ENCODE assay signal across 11 cellular contexts in the genomic region with DNA sequence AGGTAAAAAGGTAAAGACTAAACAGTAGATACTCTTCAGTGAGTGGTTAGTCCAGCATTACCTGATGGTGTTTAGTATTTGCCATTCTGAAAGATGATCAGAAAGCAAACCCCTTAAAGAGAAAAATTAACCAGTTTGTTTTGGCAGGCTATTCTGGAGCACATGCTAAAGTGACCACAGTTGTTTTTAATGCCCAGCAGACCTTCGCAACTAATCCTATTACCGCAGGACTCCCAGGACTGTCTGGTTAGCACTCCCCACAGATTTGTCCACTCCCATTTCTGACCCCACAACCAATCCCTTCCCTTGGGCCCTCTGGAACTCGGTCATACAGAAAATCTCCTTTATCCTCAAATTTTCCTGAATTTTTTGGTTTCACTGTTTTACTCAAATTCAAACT.
DNase-seq lines count a peak whose midpoint lies in the region; ATAC-seq and TF ChIP-seq lines count a peak whose summit lies in the region.
"Had no signal": no experiment of that assay in that cellular context is flagged by ENCODE, and none has a peak within 500 bp of the region (broad histone marks: within the 10 kb centered on the region; RNA-seq: fewer than 3 reads in every experiment).

No MANE protein-coding gene starts in this region.

- H3K27me3 Mint-ChIP-seq in chondrocyte (ENCODE audit: low read depth) = no peaks in the 10 kb centered on the region

- H3K27ac Mint-ChIP-seq in chondrocyte (ENCODE audit: unreplicated experiment) = peak overlapping the region; percentile 97

- H3K27ac ChIP-seq in thoracic aorta (peak overlapping the region; percentile 79 to 85), colonic mucosa (no peak overlapping the region)
- H3K27ac ChIP-seq: upper lobe of left lung had no signal

- peak; percentile 43 for DNase-seq in M059J (ENCODE audit: low read depth)
- DNase-seq in chondrocyte (ENCODE audit: low spot score) = no peak
- peak; percentile 4 for DNase-seq in kidney tubule cell (ENCODE audit: low spot score)
- DNase-seq in thoracic aorta (ENCODE audit: low spot score) = no peak
- DNase-seq in colonic mucosa = no peak
- no peak for DNase-seq in hippocampal formation (lab: John Stamatoyannopoulos, UW)
- DNase-seq: activated naive CD4-positive, alpha-beta T cell treated with anti-CD3 and anti-CD28 coated beads, Interleukin-2, amount 50 U/mL, for 16 hours; NCI-H1092 treated with DMSO at 0.1 percent for 48 hours; NCI-H748 treated with DMSO at 0.1 percent for 48 hours; upper lobe of left lung had no signal

- intact Hi-C loops in colonic mucosa (cut with DNase I) = no loop called here

- H3K27me3 ChIP-seq in thoracic aorta (replicated peaks; ENCODE audit: insufficient read depth) (no peaks in the 10 kb centered on the region), colonic mucosa (no peaks in the 10 kb centered on the region)
- H3K27me3 ChIP-seq: upper lobe of left lung had no signal

- TF ChIP-seq CTCF in chondrocyte (IDR thresholded peaks at IDR 0.05) (no peak), thoracic aorta (IDR thresholded peaks at IDR 0.05) (no peak), colonic mucosa (IDR thresholded peaks at IDR 0.05) (no peak)

- H3K36me3 Mint-ChIP-seq in chondrocyte (ENCODE audit: low read depth) = peaks cover 3% of the 10 kb centered on the region

- peaks cover 0 to 60% of the 10 kb centered on the region in 2 donors for H3K4me1 ChIP-seq in thoracic aorta (ENCODE audit: control insufficient read depth in 1 of 2, low read depth in 2 of 2)
- H3K4me1 ChIP-seq in colonic mucosa = no peaks in the 10 kb centered on the region

- no peaks in the 10 kb centered on the region for H3K9me3 ChIP-seq in thoracic aorta
- H3K9me3 ChIP-seq in colonic mucosa = no peaks in the 10 kb centered on the region
- H3K9me3 ChIP-seq: upper lobe of left lung had no signal

- ATAC-seq in thoracic aorta (ENCODE audit: insufficient number of reproducible peaks, low FRiP score, low read depth) = peak; percentile 41
- no peak for ATAC-seq in activated CD4-positive, CD25-positive, alpha-beta regulatory T cell treated with anti-CD3 and anti-CD28 coated beads, Interleukin-2, amount 50 U/mL, for 24 hours

- H3K36me3 ChIP-seq in thoracic aorta = no peaks in the 10 kb centered on the region
- H3K36me3 ChIP-seq in colonic mucosa = no peaks in the 10 kb centered on the region
- H3K36me3 ChIP-seq: upper lobe of left lung had no signal

- H3K4me3 ChIP-seq in thoracic aorta = peak overlapping the region; percentile 15
- H3K4me3 ChIP-seq in colonic mucosa = no peak overlapping the region
- H3K4me3 ChIP-seq: upper lobe of left lung had no signal

- peaks cover 77% of the 10 kb centered on the region for H3K4me1 Mint-ChIP-seq in chondrocyte (ENCODE audit: low read depth)

- no peaks in the 10 kb centered on the region for H3K9me3 Mint-ChIP-seq in chondrocyte (ENCODE audit: low read depth)

- H3K9ac ChIP-seq in colonic mucosa (ENCODE audit: low read depth in 2 of 2, low read length in 2 of 2) = no peak overlapping the region

- peak overlapping the region; percentile 47 for H3K4me3 Mint-ChIP-seq in chondrocyte (ENCODE audit: unreplicated experiment)

Comparison
In these comparisons a context has a peak if more than half of its experiments do, and no peak if none do; other contexts are left out.
1. DNase-seq: peak in M059J (single experiment) and kidney tubule cell (single experiment); none in chondrocyte (single experiment), thoracic aorta (single experiment), colonic mucosa (single experiment) and hippocampal formation (0 of 2).